1 cellular context compared by ENCODE assay signal in genomic region chr14:34003691-34004090, GRCh38.
TF ChIP-seq lines count a peak whose summit lies in the region.

No MANE protein-coding gene starts in this region.

TF ChIP-seq in GM12878, 131 proteins besides CTCF, POLR2A, EP300 and RAD21:
- TF ChIP-seq, protein P1, sequence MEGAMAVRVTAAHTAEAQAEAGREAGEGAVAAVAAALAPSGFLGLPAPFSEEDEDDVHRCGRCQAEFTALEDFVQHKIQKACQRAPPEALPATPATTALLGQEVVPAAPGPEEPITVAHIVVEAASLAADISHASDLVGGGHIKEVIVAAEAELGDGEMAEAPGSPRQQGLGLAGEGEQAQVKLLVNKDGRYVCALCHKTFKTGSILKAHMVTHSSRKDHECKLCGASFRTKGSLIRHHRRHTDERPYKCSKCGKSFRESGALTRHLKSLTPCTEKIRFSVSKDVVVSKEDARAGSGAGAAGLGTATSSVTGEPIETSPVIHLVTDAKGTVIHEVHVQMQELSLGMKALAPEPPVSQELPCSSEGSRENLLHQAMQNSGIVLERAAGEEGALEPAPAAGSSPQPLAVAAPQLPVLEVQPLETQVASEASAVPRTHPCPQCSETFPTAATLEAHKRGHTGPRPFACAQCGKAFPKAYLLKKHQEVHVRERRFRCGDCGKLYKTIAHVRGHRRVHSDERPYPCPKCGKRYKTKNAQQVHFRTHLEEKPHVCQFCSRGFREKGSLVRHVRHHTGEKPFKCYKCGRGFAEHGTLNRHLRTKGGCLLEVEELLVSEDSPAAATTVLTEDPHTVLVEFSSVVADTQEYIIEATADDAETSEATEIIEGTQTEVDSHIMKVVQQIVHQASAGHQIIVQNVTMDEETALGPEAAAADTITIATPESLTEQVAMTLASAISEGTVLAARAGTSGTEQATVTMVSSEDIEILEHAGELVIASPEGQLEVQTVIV (IDR thresholded peaks at IDR 0.05; ENCODE audit: borderline replicate concordance, partially characterized antibody) = no peak
- TF ChIP-seq EGR1 (IDR thresholded peaks at IDR 0.05; ENCODE audit: borderline replicate concordance in 1 of 2, low read depth in 2 of 2, low read length in 2 of 2) = no peak
- no peak for TF ChIP-seq CBX5 (IDR thresholded peaks at IDR 0.05; ENCODE audit: low read depth)
- no peak for TF ChIP-seq NR2F1 (conservative IDR thresholded peaks at IDR 0.05)
- no peak for TF ChIP-seq SMAD5 (IDR thresholded peaks at IDR 0.05; ENCODE audit: low read depth)
